ENCODE assay signal across 17 cellular contexts in genomic region chr10:78053201-78053868, GRCh38. TPM values are rescaled to one million over a fixed set of nuclear protein-coding genes. Genes with fewer than 3 reads are reported as not detected.
DNase-seq lines count a peak whose midpoint lies in the region; ATAC-seq and TF ChIP-seq lines count a peak whose summit lies in the region.
"Had no signal": no experiment of that assay in that cellular context is flagged by ENCODE, and none has a peak within 500 bp of the region (broad histone marks: within the 10 kb centered on the region; RNA-seq: fewer than 3 reads in every experiment).

No MANE protein-coding gene starts in this region.

- POLR2A ChIA-PET in WTC11 (lab: Charles Lee), result no interaction called here

- CTCF ChIA-PET in WTC11 (lab: Charles Lee), result no interaction called here

- H3K27ac ChIP-seq in lower lobe of right lung, result no peak overlapping the region
- H3K27ac ChIP-seq: esophagus squamous epithelium, thoracic aorta, WERI-Rb-1 had no signal

- H3K4me1 ChIP-seq in lower lobe of right lung, result no peaks in the 10 kb centered on the region
- H3K4me1 ChIP-seq: esophagus squamous epithelium had no signal

- H3K9me3 Mint-ChIP-seq in T-helper 2 cell treated with Interferon-gamma antibody and Interleukin-4, amounts not matched to agents 5 μg/mL and 100 μg/mL, for 36 hours, result no peaks in the 10 kb centered on the region
- H3K9me3 Mint-ChIP-seq in WTC11, result no peaks in the 10 kb centered on the region
- H3K9me3 Mint-ChIP-seq: dendritic cell treated with granulocyte-macrophage colony-stimulating factor and Interleukin-4, amounts not matched to agents 40 ng/mL and 50 ng/mL, for 4 days; natural killer cell treated with Interleukin-12 subunit alpha and Interleukin-12 subunit beta and Interleukin-15 and Interleukin-18, amount 100 ng/mL, for 72 hours had no signal

- H3K9me3 ChIP-seq in lower lobe of right lung, result no peaks in the 10 kb centered on the region
- H3K9me3 ChIP-seq: esophagus squamous epithelium, thoracic aorta had no signal

- no peak overlapping the region for H3K4me3 Mint-ChIP-seq in T-helper 2 cell treated with Interferon-gamma antibody and Interleukin-4, amounts not matched to agents 5 μg/mL and 100 μg/mL, for 36 hours
- H3K4me3 Mint-ChIP-seq in WTC11, result no peak overlapping the region
- H3K4me3 Mint-ChIP-seq: dendritic cell treated with granulocyte-macrophage colony-stimulating factor and Interleukin-4, amounts not matched to agents 40 ng/mL and 50 ng/mL, for 4 days; natural killer cell treated with Interleukin-12 subunit alpha and Interleukin-12 subunit beta and Interleukin-15 and Interleukin-18, amount 100 ng/mL, for 72 hours had no signal

- no peak overlapping the region for H3K27ac Mint-ChIP-seq in T-helper 2 cell treated with Interferon-gamma antibody and Interleukin-4, amounts not matched to agents 5 μg/mL and 100 μg/mL, for 36 hours
- H3K27ac Mint-ChIP-seq in WTC11, result no peak overlapping the region; the same call in 1 of the 2 replicates
- H3K27ac Mint-ChIP-seq: dendritic cell treated with granulocyte-macrophage colony-stimulating factor and Interleukin-4, amounts not matched to agents 40 ng/mL and 50 ng/mL, for 4 days; natural killer cell treated with Interleukin-12 subunit alpha and Interleukin-12 subunit beta and Interleukin-15 and Interleukin-18, amount 100 ng/mL, for 72 hours had no signal

- peak; percentile 16 for DNase-seq in AG09319 (ENCODE audit: extremely low read depth, low read depth)
- peak; percentile 72 for DNase-seq in HT1080 (ENCODE audit: low read depth)
- peak; percentile 48 for DNase-seq in dedifferentiated amniotic fluid mesenchymal stem cell (ENCODE audit: extremely low spot score)
- DNase-seq in lower lobe of right lung, result no peak
- no peak for DNase-seq in ureter (ENCODE audit: low spot score)
- no peak for DNase-seq in T-helper 2 cell treated with Interferon-gamma antibody and Interleukin-4, amounts not matched to agents 5 μg/mL and 100 μg/mL, for 36 hours (ENCODE audit: low spot score)
- DNase-seq in WTC11 (ENCODE audit: low spot score), result no peak
- DNase-seq: DMS 273 treated with DMSO at 0.1 percent for 48 hours; esophagus squamous epithelium; NCI-H1092; NCI-H2227 treated with DMSO at 0.1 percent for 48 hours; stimulated activated CD4-positive, alpha-beta T cell treated with anti-CD3 and anti-CD28 coated beads, Interleukin-1b, Interleukin-23, amount 100 ng/mL, for 48 hours; WERI-Rb-1 had no signal

- H3K36me3 Mint-ChIP-seq in T-helper 2 cell treated with Interferon-gamma antibody and Interleukin-4, amounts not matched to agents 5 μg/mL and 100 μg/mL, for 36 hours (ENCODE audit: low read depth), result no peaks in the 10 kb centered on the region
- peaks cover 9% of the 10 kb centered on the region for H3K36me3 Mint-ChIP-seq in WTC11
- H3K36me3 Mint-ChIP-seq: natural killer cell treated with Interleukin-12 subunit alpha and Interleukin-12 subunit beta and Interleukin-15 and Interleukin-18, amount 100 ng/mL, for 72 hours had no signal

- H3K4me1 Mint-ChIP-seq in T-helper 2 cell treated with Interferon-gamma antibody and Interleukin-4, amounts not matched to agents 5 μg/mL and 100 μg/mL, for 36 hours (ENCODE audit: low read depth), result peaks cover 5% of the 10 kb centered on the region
- H3K4me1 Mint-ChIP-seq in WTC11, result peaks cover 6% of the 10 kb centered on the region; the same call in 1 of the 2 replicates

- no peak for TF ChIP-seq CTCF in AG09319 (IDR thresholded peaks at IDR 0.05; ENCODE audit: low read depth, low read length)
- no peak for TF ChIP-seq CTCF in lower lobe of right lung (IDR thresholded peaks at IDR 0.05)
- TF ChIP-seq CTCF in WTC11 (IDR thresholded peaks at IDR 0.05), result no peak

- H3K27me3 Mint-ChIP-seq in T-helper 2 cell treated with Interferon-gamma antibody and Interleukin-4, amounts not matched to agents 5 μg/mL and 100 μg/mL, for 36 hours (ENCODE audit: low read depth), result no peaks in the 10 kb centered on the region
- H3K27me3 Mint-ChIP-seq in WTC11 (ENCODE audit: low read depth), result no peaks in the 10 kb centered on the region
- H3K27me3 Mint-ChIP-seq: dendritic cell treated with granulocyte-macrophage colony-stimulating factor and Interleukin-4, amounts not matched to agents 40 ng/mL and 50 ng/mL, for 4 days; natural killer cell treated with Interleukin-12 subunit alpha and Interleukin-12 subunit beta and Interleukin-15 and Interleukin-18, amount 100 ng/mL, for 72 hours had no signal

- intact Hi-C loops in lower lobe of right lung (cut with DNase I), result no loop called here

- no peak overlapping the region for H3K4me3 ChIP-seq in lower lobe of right lung
- H3K4me3 ChIP-seq: esophagus squamous epithelium, thoracic aorta had no signal

- no peaks in the 10 kb centered on the region for H3K27me3 ChIP-seq in lower lobe of right lung (ENCODE audit: low read depth)
- H3K27me3 ChIP-seq: esophagus squamous epithelium had no signal

- peak; percentile 43 to 48 for ATAC-seq in lower lobe of right lung
- ATAC-seq in HG03521 (IDR thresholded peaks at IDR 0.05; ENCODE audit: unreplicated experiment), result no peak
- ATAC-seq in WTC11, result no peak

- no peaks in the 10 kb centered on the region for H3K36me3 ChIP-seq in lower lobe of right lung
- H3K36me3 ChIP-seq: thoracic aorta, WERI-Rb-1 had no signal

TF ChIP-seq in WTC11, 78 proteins besides CTCF, POLR2A, EP300 and RAD21:
- TF ChIP-seq MYBL2 (CRISPR knock-in tag; IDR thresholded peaks at IDR 0.05), result no peak
- TF ChIP-seq ETV6 (CRISPR knock-in tag; IDR thresholded peaks at IDR 0.05), result no peak
- TF ChIP-seq TEAD1 (CRISPR knock-in tag; IDR thresholded peaks at IDR 0.05), result no peak
- TF ChIP-seq ZNF219 (CRISPR knock-in tag; IDR thresholded peaks at IDR 0.05; ENCODE audit: borderline replicate concordance), result no peak
- TF ChIP-seq ZBTB43 (CRISPR knock-in tag; IDR thresholded peaks at IDR 0.05), result no peak
- TF ChIP-seq ZNF281 (CRISPR knock-in tag; IDR thresholded peaks at IDR 0.05), result no peak
- no peak for TF ChIP-seq TEAD4 (CRISPR knock-in tag; IDR thresholded peaks at IDR 0.05)
- no peak for TF ChIP-seq E2F1 (CRISPR knock-in tag; IDR thresholded peaks at IDR 0.05)
- TF ChIP-seq PRRX2 (CRISPR knock-in tag; IDR thresholded peaks at IDR 0.05), result no peak
TF ChIP-seq in WTC11: peak in this region for 0.

RNA-seq across cellular contexts. Expression of gene RPS24, which starts 19.7 kb away (rescaled TPM):
- total RNA-seq in HT1080 (2014; rRNA removed; shearing (Covaris generic)), result 3,014 and 3,294 TPM in 2 replicates
- polyA plus RNA-seq in HT1080 (2015; cell fraction: cytosol; rRNA removed), result 3,386 and 3,470 TPM in 2 replicates
- 1,287 and 1,300 TPM in 2 replicates for polyA plus RNA-seq in HT1080 (2015; cell fraction: nucleus; rRNA removed)
- 1,077 TPM for total RNA-seq in lower lobe of right lung
- 2,044 TPM for total RNA-seq in ureter
- total RNA-seq in WTC11 (2021), result 1,819 to 2,002 TPM (median 1,916 TPM) in 3 replicates

RNA-seq across cellular contexts. Expression of gene POLR3A, which starts 24.0 kb away (rescaled TPM):
- total RNA-seq in HT1080 (2014; rRNA removed; shearing (Covaris generic)), result 12.0 and 15.8 TPM in 2 replicates
- polyA plus RNA-seq in HT1080 (2015; cell fraction: cytosol; rRNA removed), result 14.0 and 16.0 TPM in 2 replicates
- 44.6 and 46.8 TPM in 2 replicates for polyA plus RNA-seq in HT1080 (2015; cell fraction: nucleus; rRNA removed)
- total RNA-seq in lower lobe of right lung (11.2 TPM), ureter (20.6 TPM), WTC11 (2021) (27.5 to 32.2 TPM (median 27.9 TPM) in 3 replicates)

Comparison
In these comparisons a context has a peak if more than half of its experiments do, and no peak if none do; other contexts are left out.
1. DNase-seq: peak in AG09319 (single experiment), HT1080 (single experiment) and dedifferentiated amniotic fluid mesenchymal stem cell (single experiment); none in lower lobe of right lung (single experiment), ureter (single experiment), T-helper 2 cell treated with Interferon-gamma antibody and Interleukin-4, amounts not matched to agents 5 μg/mL and 100 μg/mL, for 36 hours (single experiment) and WTC11 (single experiment).
2. ATAC-seq: peak in lower lobe of right lung (2 of 2); none in HG03521 (single experiment) and WTC11 (single experiment).